ENCODE assay signal across 12 cellular contexts in the genomic region with DNA sequence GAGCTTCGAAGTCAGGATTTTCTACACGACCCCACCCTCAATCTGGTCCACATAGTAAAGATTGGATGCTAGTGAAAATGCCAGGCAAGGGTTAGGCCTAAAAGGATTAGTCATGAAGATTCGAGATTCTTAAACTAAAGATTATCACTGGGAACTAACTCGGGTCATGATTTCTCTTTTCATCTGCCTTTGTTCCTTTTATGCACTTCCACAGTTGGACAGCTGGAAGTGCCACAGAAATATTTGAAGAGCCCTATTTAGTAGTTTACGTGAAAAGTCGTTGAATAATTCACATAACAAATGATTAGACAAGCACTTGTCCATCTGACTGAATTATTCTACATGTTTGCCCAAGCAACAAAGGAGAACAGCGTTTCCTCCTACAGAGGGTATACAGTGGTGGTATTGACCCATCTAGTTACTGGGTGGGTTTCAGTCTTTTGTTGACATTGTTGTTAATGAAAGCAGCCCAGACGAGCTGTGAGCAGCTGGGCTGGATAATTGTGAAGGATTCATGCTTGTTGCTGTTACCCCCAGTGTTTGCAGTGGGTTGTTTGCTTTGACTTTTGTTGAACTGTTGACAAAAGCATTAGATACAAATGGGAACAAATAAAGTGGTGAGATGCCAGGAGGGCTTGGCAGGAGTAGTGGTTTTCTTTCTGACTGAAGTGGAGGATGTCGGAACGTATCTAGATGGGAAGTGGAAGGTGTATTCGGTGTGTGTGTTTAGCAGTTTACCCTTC.
A peak's percentile ranks its signal among the peaks of the same experiment; 100 is the strongest.
DNase-seq lines count a peak whose midpoint lies in the region; ATAC-seq and TF ChIP-seq lines count a peak whose summit lies in the region.
"Had no signal": no experiment of that assay in that cellular context is flagged by ENCODE, and none has a peak within 500 bp of the region (broad histone marks: within the 10 kb centered on the region; RNA-seq: fewer than 3 reads in every experiment).

No MANE protein-coding gene starts in this region.

- no peak for ATAC-seq in GM21717 (IDR thresholded peaks at IDR 0.05; ENCODE audit: unreplicated experiment)
- ATAC-seq: sciatic nerve had no signal

- peak overlapping the region in 1 of 5 donors; percentile 30 for H3K27ac ChIP-seq in stomach
- H3K27ac ChIP-seq: testis had no signal

- peaks cover 25 to 74% (median 52%) of the 10 kb centered on the region in 4 donors for H3K4me1 ChIP-seq in stomach

- no peak overlapping the region for H3K4me3 ChIP-seq in stomach
- H3K4me3 ChIP-seq: testis had no signal

- H3K9me3 ChIP-seq in stomach = no peaks in the 10 kb centered on the region
- H3K9me3 ChIP-seq: testis had no signal

- H3K27me3 ChIP-seq in stomach = no peaks in the 10 kb centered on the region
- H3K27me3 ChIP-seq: testis had no signal

- no peak for TF ChIP-seq EP300 in stomach (IDR thresholded peaks at IDR 0.05)

- no peak for TF ChIP-seq POLR2A in stomach (IDR thresholded peaks at IDR 0.05)

- peaks cover 0 to 4% (median 0%) of the 10 kb centered on the region in 4 donors for H3K36me3 ChIP-seq in stomach

- intact Hi-C loops in stomach (cut with DNase I; ENCODE audit: low total_unique reads) = no loop called here

- no peak for TF ChIP-seq CTCF in stomach (IDR thresholded peaks at IDR 0.05)

- peak; percentile 13 for DNase-seq in NCI-H187 treated with DMSO at 0.1 percent for 48 hours (lab: John Stamatoyannopoulos, UW)
- no peak for DNase-seq in NCI-H187 (lab: John Stamatoyannopoulos, UW)
- peak; percentile 56 for DNase-seq in NCI-H510A (lab: John Stamatoyannopoulos, UW)
- peak; percentile 36 for DNase-seq in globus pallidus (ENCODE audit: low spot score)
- DNase-seq in stomach = peak; percentile 72
- no peak for DNase-seq in AG20443 (ENCODE audit: low spot score)
- DNase-seq in stimulated activated CD8-positive, alpha-beta memory T cell treated with anti-CD3 and anti-CD28 coated beads, Interleukin-4, amount 100 ng/mL, for 48 hours = no peak
- DNase-seq: 8988T, mesenchymal stem cell, testis had no signal

- WGBS in stomach, 5 donors = 31 to 50% (median 40%) methylated on average over 11 of the region's 11 CpGs

Comparison
In these comparisons a context has a peak if more than half of its experiments do, and no peak if none do; other contexts are left out.
1. DNase-seq: peak in NCI-H187 treated with DMSO at 0.1 percent for 48 hours (single experiment), NCI-H510A (single experiment), globus pallidus (single experiment) and stomach (single experiment); none in NCI-H187 (0 of 2), AG20443 (single experiment) and stimulated activated CD8-positive, alpha-beta memory T cell treated with anti-CD3 and anti-CD28 coated beads, Interleukin-4, amount 100 ng/mL, for 48 hours (single experiment).